Comparison of ENCODE assay signal across 23 cellular contexts in the genomic region with DNA sequence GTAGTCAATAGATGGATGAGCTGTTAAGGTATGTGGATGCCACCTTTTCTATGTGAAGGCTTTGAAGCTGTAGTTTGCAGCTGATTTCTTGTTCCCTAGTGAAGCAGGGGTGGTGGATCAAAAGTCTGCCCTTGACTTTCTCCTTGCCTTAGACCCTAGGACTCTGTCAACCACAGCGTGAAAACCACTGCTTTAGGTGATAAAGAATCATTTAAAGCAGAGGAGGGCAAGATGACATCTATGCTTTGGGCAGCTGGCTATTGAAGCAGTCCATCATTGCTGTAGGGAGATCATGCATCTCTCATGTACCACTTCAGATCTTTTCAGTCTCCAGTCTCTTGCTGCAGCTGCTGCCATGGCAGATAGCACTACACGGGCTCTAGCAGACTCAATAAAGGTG.
"Had no signal": no experiment of that assay in that cellular context is flagged by ENCODE, and none has a peak within 500 bp of the region (broad histone marks: within the 10 kb centered on the region; RNA-seq: fewer than 3 reads in every experiment).

No MANE protein-coding gene starts in this region.

- H3K4me3 Mint-ChIP-seq: naive thymus-derived CD4-positive, alpha-beta T cell had no signal

- H3K36me3 Mint-ChIP-seq: naive thymus-derived CD4-positive, alpha-beta T cell had no signal

- DNase-seq: colonic mucosa; cortex of kidney; dermis blood vessel endothelial cell; dorsolateral prefrontal cortex; effector CD4-positive, alpha-beta T cell; effector memory CD4-positive, alpha-beta T cell; foreskin keratinocyte; heart left ventricle; hypothalamus; left cardiac atrium; left lung; left ventricle myocardium superior; lower lobe of right lung; mesenchymal stem cell; midbrain; naive thymus-derived CD4-positive, alpha-beta T cell had no signal

- H3K27ac ChIP-seq: colonic mucosa, dorsolateral prefrontal cortex, esophagus muscularis mucosa, foreskin keratinocyte, gastroesophageal sphincter, heart left ventricle, hepatocyte, left lung, lower lobe of right lung had no signal

- H3K4me3 ChIP-seq: colonic mucosa, dorsolateral prefrontal cortex, esophagus muscularis mucosa, gastroesophageal sphincter, heart left ventricle, hepatocyte, left lung, lower lobe of right lung had no signal

- H3K27me3 ChIP-seq: colonic mucosa, esophagus muscularis mucosa, gastroesophageal sphincter, hepatocyte, left lung had no signal

- H3K79me2 ChIP-seq: hepatocyte had no signal

- FAIRE-seq: endothelial cell of umbilical vein, frontal cortex, islet of Langerhans, keratinocyte had no signal

- H3K9me3 ChIP-seq: colonic mucosa, esophagus muscularis mucosa, gastroesophageal sphincter, heart left ventricle, left lung, lower lobe of right lung had no signal

- H3K27ac Mint-ChIP-seq: naive thymus-derived CD4-positive, alpha-beta T cell had no signal

- H3K36me3 ChIP-seq: colonic mucosa, esophagus muscularis mucosa, gastroesophageal sphincter, heart left ventricle, left lung, lower lobe of right lung had no signal

- ATAC-seq: foreskin keratinocyte; gastroesophageal sphincter; heart left ventricle; left cardiac atrium; left lung; left ventricle myocardium superior; lower lobe of right lung; naive thymus-derived CD4-positive, alpha-beta T cell had no signal

- H3K4me1 Mint-ChIP-seq: naive thymus-derived CD4-positive, alpha-beta T cell had no signal

- H3K4me2 ChIP-seq: hepatocyte had no signal

- H3K4me1 ChIP-seq: colonic mucosa, gastroesophageal sphincter, heart left ventricle, left lung had no signal

- H2AFZ ChIP-seq: hepatocyte had no signal
